Comparison of ENCODE assay signal across 8 cellular contexts in genomic region chr1:33470495-33471012, GRCh38. TPM values are rescaled to one million over a fixed set of nuclear protein-coding genes. Genes with fewer than 3 reads are reported as not detected.
DNase-seq lines count a peak whose midpoint lies in the region; ATAC-seq and TF ChIP-seq lines count a peak whose summit lies in the region.

No MANE protein-coding gene starts in this region.

- H3K9me3 ChIP-seq in KOPT-K1 (ENCODE audit: insufficient read depth, low read length, poor library complexity, severe bottlenecking) (no peaks in the 10 kb centered on the region), subcutaneous abdominal adipose tissue (ENCODE audit: control insufficient read depth in 5 of 5, low read length in 5 of 5) (no peaks in the 10 kb centered on the region)

- H3K4me1 ChIP-seq in subcutaneous abdominal adipose tissue (ENCODE audit: control insufficient read depth in 5 of 5, insufficient read depth in 5 of 5, low read length in 5 of 5), result peaks cover 19 to 50% (median 28%) of the 10 kb centered on the region in 5 donors

- no peaks in the 10 kb centered on the region for H3K36me3 Mint-ChIP-seq in activated T-cell treated with anti-CD3 and anti-CD28 coated beads, Interleukin-2, amount 50 U/mL, for 72 hours (ENCODE audit: insufficient read depth in 2 of 2)
- no peaks in the 10 kb centered on the region for H3K36me3 Mint-ChIP-seq in neural crest cell (ENCODE audit: low read depth)

- no peak overlapping the region for H3K4me3 ChIP-seq in GM12865 (ENCODE audit: low read depth, low read length)
- no peak overlapping the region for H3K4me3 ChIP-seq in subcutaneous abdominal adipose tissue (ENCODE audit: low read depth in 1 of 5, low read length in 5 of 5)

- TF ChIP-seq CTCF in GM12865 (IDR thresholded peaks at IDR 0.05; ENCODE audit: insufficient read depth, low read depth, low read length, missing control alignments) (peak; percentile 83), neural crest cell (conservative IDR thresholded peaks at IDR 0.05) (peak; percentile 89)

- peak overlapping the region; percentile 31 for H3K27ac Mint-ChIP-seq in activated T-cell treated with anti-CD3 and anti-CD28 coated beads, Interleukin-2, amount 50 U/mL, for 72 hours
- H3K27ac Mint-ChIP-seq in neural crest cell (ENCODE audit: unreplicated experiment), result no peak overlapping the region

- H3K4me1 Mint-ChIP-seq in activated T-cell treated with anti-CD3 and anti-CD28 coated beads, Interleukin-2, amount 50 U/mL, for 72 hours (ENCODE audit: low read depth), result peaks cover 33% of the 10 kb centered on the region
- H3K4me1 Mint-ChIP-seq in neural crest cell, result peaks cover 24% of the 10 kb centered on the region

- peak overlapping the region; percentile 33 for H3K27ac ChIP-seq in KOPT-K1 (ENCODE audit: low read depth, low read length, poor library complexity, severe bottlenecking)
- H3K27ac ChIP-seq in subcutaneous abdominal adipose tissue (ENCODE audit: low read depth, low read length), result peak overlapping the region; percentile 54

- no peaks in the 10 kb centered on the region for H3K36me3 ChIP-seq in KOPT-K1 (ENCODE audit: insufficient read depth, low read length)
- H3K36me3 ChIP-seq in subcutaneous abdominal adipose tissue (ENCODE audit: control insufficient read depth in 5 of 5, insufficient read depth in 5 of 5, low read length in 5 of 5), result peaks cover 0 to 3% (median 0%) of the 10 kb centered on the region in 5 donors

- ATAC-seq in activated T-cell treated with anti-CD3 and anti-CD28 coated beads, Interleukin-2, amount 50 U/mL, for 72 hours (replicated peaks in 1 of 2), result peak; percentile 51 to 54
- no peak for ATAC-seq in GM19023 (IDR thresholded peaks at IDR 0.05; ENCODE audit: unreplicated experiment)

- no peaks in the 10 kb centered on the region for H3K27me3 Mint-ChIP-seq in activated T-cell treated with anti-CD3 and anti-CD28 coated beads, Interleukin-2, amount 50 U/mL, for 72 hours (ENCODE audit: low read depth)
- H3K27me3 Mint-ChIP-seq in neural crest cell (ENCODE audit: low read depth), result no peaks in the 10 kb centered on the region

- H3K4me3 Mint-ChIP-seq in activated T-cell treated with anti-CD3 and anti-CD28 coated beads, Interleukin-2, amount 50 U/mL, for 72 hours, result peak overlapping the region in 1 of 2 donors; percentile 52
- peak overlapping the region; percentile 68 for H3K4me3 Mint-ChIP-seq in neural crest cell

- H3K9ac ChIP-seq in subcutaneous abdominal adipose tissue (ENCODE audit: low read length in 5 of 5), result no peak overlapping the region

- DNase-seq in GM12865 (ENCODE audit: low read depth), result peak; percentile 80
- peak; percentile 86 for DNase-seq in OCI-M1 (lab: John Stamatoyannopoulos, UW)
- peak; percentile 57 to 66 for DNase-seq in activated T-cell treated with anti-CD3 and anti-CD28 coated beads, Interleukin-2, amount 50 U/mL, for 72 hours
- DNase-seq in fibroblast of peridontal ligament (ENCODE audit: extremely low read depth), result peak; percentile 90
- peak; percentile 66 for DNase-seq in neural crest cell (ENCODE audit: low read depth, low spot score)

- peaks cover 0 to 3% (median 0%) of the 10 kb centered on the region in 5 donors for H3K27me3 ChIP-seq in subcutaneous abdominal adipose tissue (ENCODE audit: control insufficient read depth in 5 of 5, insufficient read depth in 4 of 5, low read length in 5 of 5)

- H3K9me3 Mint-ChIP-seq in activated T-cell treated with anti-CD3 and anti-CD28 coated beads, Interleukin-2, amount 50 U/mL, for 72 hours, result no peaks in the 10 kb centered on the region
- no peaks in the 10 kb centered on the region for H3K9me3 Mint-ChIP-seq in neural crest cell

RNA-seq across cellular contexts. Expression of gene ZSCAN20, which starts 1.9 kb away (rescaled TPM):
- total RNA-seq in activated T-cell treated with anti-CD3 and anti-CD28 coated beads, Interleukin-2, amount 50 U/mL, for 72 hours, result 1 to 10 TPM; 3.1 to 3.3 TPM
- total RNA-seq in neural crest cell, result 6.9 and 7.0 TPM in 2 replicates

RNA-seq across cellular contexts. Expression of gene PHC2, which starts 39.7 kb away (rescaled TPM):
- total RNA-seq in activated T-cell treated with anti-CD3 and anti-CD28 coated beads, Interleukin-2, amount 50 U/mL, for 72 hours, result 10 to 100 TPM; 29.4 to 31.5 TPM
- total RNA-seq in neural crest cell, result 155 TPM in 2 replicates
